In the genomic region with DNA sequence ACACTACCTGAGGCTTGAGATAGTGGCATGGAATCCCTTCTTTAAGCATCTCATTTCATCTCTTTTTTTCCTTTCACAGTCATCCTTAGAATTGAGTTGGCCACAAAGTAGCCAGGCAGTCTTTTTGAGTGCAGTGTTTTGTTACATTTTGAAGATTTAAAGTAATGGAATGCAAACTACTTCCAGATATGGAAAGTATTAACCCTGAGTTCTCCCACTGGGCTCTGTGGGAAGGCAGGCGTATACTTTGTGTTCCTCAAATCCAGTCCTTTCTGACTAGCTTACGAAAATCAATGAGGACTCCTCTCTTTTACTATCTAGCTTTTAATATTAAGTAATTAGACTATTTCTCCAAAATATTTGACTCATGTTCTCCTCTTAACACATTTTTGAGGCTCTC, we compare ENCODE assay signal across 20 cellular contexts. TPM values are rescaled to one million over a fixed set of nuclear protein-coding genes. Genes with fewer than 3 reads are reported as not detected.
DNase-seq lines count a peak whose midpoint lies in the region; ATAC-seq, FAIRE-seq and TF ChIP-seq lines count a peak whose summit lies in the region.
"Had no signal": no experiment of that assay in that cellular context is flagged by ENCODE, and none has a peak within 500 bp of the region (broad histone marks: within the 10 kb centered on the region; RNA-seq: fewer than 3 reads in every experiment).

No MANE protein-coding gene starts in this region.

- no peak overlapping the region for H3K27ac ChIP-seq in IMR-90 (ENCODE audit: insufficient read depth, low read length)
- peak overlapping the region; percentile 8 for H3K27ac ChIP-seq in astrocyte (ENCODE audit: low read depth, low read length)
- peak overlapping the region; percentile 57 for H3K27ac ChIP-seq in smooth muscle cell (ENCODE audit: low read depth)
- H3K27ac ChIP-seq in brain microvascular endothelial cell, result no peak overlapping the region

- no peak for TF ChIP-seq POLR2A in IMR-90 (IDR thresholded peaks at IDR 0.05; ENCODE audit: low read depth, low read length)

- H3K9me1 ChIP-seq in IMR-90 (ENCODE audit: insufficient read depth, low read length), result no peaks in the 10 kb centered on the region

- H3K9ac ChIP-seq in IMR-90 (ENCODE audit: low read depth, low read length) (no peak overlapping the region), astrocyte (ENCODE audit: low read length) (no peak overlapping the region), smooth muscle cell (ENCODE audit: low read depth) (no peak overlapping the region)

- no peak overlapping the region for H3K4me3 Mint-ChIP-seq in astrocyte (ENCODE audit: unreplicated experiment)
- H3K4me3 Mint-ChIP-seq: CD8-positive, alpha-beta memory T cell had no signal

- H3K18ac ChIP-seq in IMR-90 (ENCODE audit: low read depth, low read length), result no peak overlapping the region

- FAIRE-seq in astrocyte (lab: Jason Lieb, UNC), result no peak
- FAIRE-seq: GM12892 had no signal

- no peaks in the 10 kb centered on the region for H3K9me3 Mint-ChIP-seq in astrocyte (ENCODE audit: unreplicated experiment)

- TF ChIP-seq CTCF in IMR-90 (conservative IDR thresholded peaks at IDR 0.05; ENCODE audit: low read depth, low read length) (no peak), astrocyte (IDR thresholded peaks at IDR 0.05; ENCODE audit: insufficient read depth, low read depth, low read length) (no peak), smooth muscle cell (IDR thresholded peaks at IDR 0.05; ENCODE audit: borderline replicate concordance, insufficient read depth, poor library complexity, severe bottlenecking) (no peak), brain microvascular endothelial cell (IDR thresholded peaks at IDR 0.05; ENCODE audit: low read depth, low read length, missing control alignments) (no peak)

- no peak overlapping the region for H2BK15ac ChIP-seq in IMR-90 (ENCODE audit: low read depth, low read length)

- in situ Hi-C loops in IMR-90 (cut with MboI; ENCODE audit: low sequenced_read_pairs) (no loop called here), brain microvascular endothelial cell (cut with HindIII; ENCODE audit: low pct_ligation_motif_present, low sequenced_read_pairs) (no loop called here)

- no CpG with 5 or more reads among the region's 2 CpGs for WGBS in IMR-90 (ENCODE audit: extremely low coverage in 2 of 2, insufficient read length in 1 of 2), 2 experiments
- 71% methylated on average over 2 of the region's 2 CpGs for WGBS in smooth muscle cell (ENCODE audit: low lambda C conversion rate)

- no peaks in the 10 kb centered on the region for H3F3A ChIP-seq in smooth muscle cell (ENCODE audit: low read depth)

- no peaks in the 10 kb centered on the region for H3K27me3 Mint-ChIP-seq in astrocyte (ENCODE audit: low read depth, unreplicated experiment)
- H3K27me3 Mint-ChIP-seq: CD8-positive, alpha-beta memory T cell had no signal

- POLR2A ChIA-PET in IMR-90 (lab: Charles Lee; ENCODE audit: unreplicated experiment), result no interaction called here

- H3K4ac ChIP-seq in IMR-90 (ENCODE audit: low read depth, low read length), result no peak overlapping the region

- no peak overlapping the region for H4K5ac ChIP-seq in IMR-90 (ENCODE audit: low read depth, low read length)

- intact Hi-C loops in IMR-90 (cut with micrococcal nuclease), result no loop called here

- H2AFZ ChIP-seq in IMR-90 (replicated peaks; ENCODE audit: low read length, poor library complexity) (no peak overlapping the region), astrocyte (ENCODE audit: low read depth, low read length) (no peak overlapping the region), smooth muscle cell (ENCODE audit: low read depth) (no peak overlapping the region)

- H3K23ac ChIP-seq in IMR-90 (ENCODE audit: low read depth, low read length), result no peak overlapping the region

- H3K4me2 ChIP-seq in IMR-90 (ENCODE audit: low read depth, low read length) (no peak overlapping the region), astrocyte (ENCODE audit: low read length) (peak overlapping the region; percentile 22), smooth muscle cell (peak overlapping the region; percentile 49)

- H3K79me2 ChIP-seq in astrocyte (ENCODE audit: insufficient read depth, low read length), result no peaks in the 10 kb centered on the region
- peaks cover 39% of the 10 kb centered on the region for H3K79me2 ChIP-seq in smooth muscle cell (ENCODE audit: low read depth)

- no peak overlapping the region for H2BK120ac ChIP-seq in IMR-90 (ENCODE audit: low read depth, low read length)

- ATAC-seq in IMR-90 (ENCODE audit: low read depth) (peak; percentile 59), HG02623 (IDR thresholded peaks at IDR 0.05; ENCODE audit: unreplicated experiment) (no peak)

- no peak overlapping the region for H2AK5ac ChIP-seq in IMR-90 (ENCODE audit: low read depth, low read length)

- H3K56ac ChIP-seq in IMR-90 (ENCODE audit: extremely low read depth, insufficient read depth, low read length), result no peak overlapping the region

- H2BK20ac ChIP-seq in IMR-90 (ENCODE audit: low read depth, low read length), result no peak overlapping the region

- H4K91ac ChIP-seq in IMR-90 (ENCODE audit: insufficient read depth, low read depth, low read length), result no peak overlapping the region

- H3K27ac Mint-ChIP-seq in astrocyte (ENCODE audit: unreplicated experiment), result no peak overlapping the region
- H3K27ac Mint-ChIP-seq: CD8-positive, alpha-beta memory T cell had no signal

- no peak overlapping the region for H4K8ac ChIP-seq in IMR-90 (ENCODE audit: low read depth in 2 of 2, low read length in 2 of 2)

- no peaks in the 10 kb centered on the region for H3K4me1 Mint-ChIP-seq in astrocyte (ENCODE audit: low read depth, unreplicated experiment)
- H3K4me1 Mint-ChIP-seq: CD8-positive, alpha-beta memory T cell had no signal

- BruUV-seq in IMR-90 (replicated peaks; lab: Mats Ljungman, UMichigan), result no TSS peak

- H3K14ac ChIP-seq in IMR-90 (replicated peaks; ENCODE audit: low read depth, low read length), result no peak overlapping the region

- CTCF ChIA-PET in IMR-90 (lab: Yijun Ruan, JAX), result no interaction called here

- H4K20me1 ChIP-seq in IMR-90 (ENCODE audit: insufficient read depth, low read length), result no peaks in the 10 kb centered on the region
- H4K20me1 ChIP-seq in astrocyte (ENCODE audit: insufficient read depth, low read length), result no peaks in the 10 kb centered on the region
- H4K20me1 ChIP-seq in smooth muscle cell (ENCODE audit: low read depth), result peaks cover 15% of the 10 kb centered on the region

- H3K36me3 ChIP-seq in IMR-90 (ENCODE audit: control insufficient read depth, insufficient read depth, low read length), result no peaks in the 10 kb centered on the region
- H3K36me3 ChIP-seq in astrocyte (ENCODE audit: insufficient read depth, low read length), result peaks cover 3% of the 10 kb centered on the region
- H3K36me3 ChIP-seq in smooth muscle cell (ENCODE audit: low read depth), result no peaks in the 10 kb centered on the region
- no peaks in the 10 kb centered on the region for H3K36me3 ChIP-seq in brain microvascular endothelial cell (replicated peaks)

- H3K27me3 ChIP-seq in IMR-90 (ENCODE audit: control insufficient read depth, insufficient read depth, low read length) (no peaks in the 10 kb centered on the region), astrocyte (ENCODE audit: insufficient read depth, low read length) (no peaks in the 10 kb centered on the region), smooth muscle cell (ENCODE audit: low read depth) (no peaks in the 10 kb centered on the region), brain microvascular endothelial cell (replicated peaks) (no peaks in the 10 kb centered on the region)

- H3K4me1 ChIP-seq in IMR-90 (ENCODE audit: control insufficient read depth, insufficient read depth, low read length) (no peaks in the 10 kb centered on the region), astrocyte (ENCODE audit: insufficient read depth, low read length) (peaks cover 13% of the 10 kb centered on the region), smooth muscle cell (ENCODE audit: low read depth) (peaks cover 12% of the 10 kb centered on the region)

- H3K79me1 ChIP-seq in IMR-90 (ENCODE audit: low read depth in 1 of 2, low read length in 2 of 2), result no peaks in the 10 kb centered on the region

- H3K9me3 ChIP-seq in IMR-90 (ENCODE audit: control insufficient read depth, insufficient read depth, low read length), result no peaks in the 10 kb centered on the region
- H3K9me3 ChIP-seq in astrocyte (ENCODE audit: insufficient read depth, low read depth, low read length), result no peaks in the 10 kb centered on the region
- H3K9me3 ChIP-seq in smooth muscle cell (replicated peaks; ENCODE audit: low read depth), result no peaks in the 10 kb centered on the region

- dilution Hi-C loops in IMR-90 (cut with HindIII; ENCODE audit: low sequenced_read_pairs, unreplicated experiment), result no loop called here

- no peak overlapping the region for H2AK9ac ChIP-seq in IMR-90 (replicated peaks; ENCODE audit: low read depth, low read length, poor library complexity)

- no peak for TF ChIP-seq RAD21 in IMR-90 (IDR thresholded peaks at IDR 0.05; ENCODE audit: low read length)

- DNase-seq in IMR-90 (peak; percentile 4), astrocyte (ENCODE audit: low read depth) (peak; percentile 61), fibroblast of gingiva (ENCODE audit: low read depth) (peak; percentile 38), smooth muscle cell (lab: John Stamatoyannopoulos, UW; ENCODE audit: unreplicated experiment) (no peak), brain microvascular endothelial cell (no peak), SIG-M5 treated with dmso at 0.1 percent for 504 hours (lab: John Stamatoyannopoulos, UW; ENCODE audit: unreplicated experiment) (no peak)
- no peak for DNase-seq in activated CD8-positive, alpha-beta memory T cell treated with anti-CD3 and anti-CD28 coated beads for 24 hours
- DNase-seq: ACHN; C1 segment of cervical spinal cord; CD8-positive, alpha-beta memory T cell; DMS53; NCI-H1105; NCI-H1694; NCI-H2081 treated with DMSO at 0.1 percent for 48 hours; NK-92 treated with Interleukin-12 subunit alpha and Interleukin-12 subunit beta, amount 100 ng/mL, for 24 hours; OCI-M1; SHP77 treated with DMSO at 0.1 percent for 48 hours had no signal

- no peak overlapping the region for H3K4me3 ChIP-seq in IMR-90 (ENCODE audit: insufficient read depth, low read depth, low read length)
- H3K4me3 ChIP-seq in astrocyte (ENCODE audit: insufficient read depth, low read depth, low read length), result no peak overlapping the region
- H3K4me3 ChIP-seq in smooth muscle cell, result no peak overlapping the region
- no peak overlapping the region for H3K4me3 ChIP-seq in brain microvascular endothelial cell (ENCODE audit: low read depth, low read length)

- no peaks in the 10 kb centered on the region for H3K36me3 Mint-ChIP-seq in astrocyte (ENCODE audit: low read depth, unreplicated experiment)
- H3K36me3 Mint-ChIP-seq: CD8-positive, alpha-beta memory T cell had no signal

- no peak overlapping the region for H2BK5ac ChIP-seq in IMR-90 (ENCODE audit: low read depth, low read length, poor library complexity, severe bottlenecking)

RNA-seq across cellular contexts. Expression of a gene that starts 29.9 kb away (rescaled TPM):
- 0.90 and 1.4 TPM in 2 replicates for total RNA-seq in IMR-90 (2012; rRNA removed)
- polyA plus RNA-seq in IMR-90 (2012; rRNA removed), result 2.0 and 2.5 TPM in 2 replicates
- polyA plus RNA-seq in IMR-90 (2012; cell fraction: cytosol; rRNA removed), result 1.6 and 1.7 TPM in 2 replicates
- polyA plus RNA-seq in IMR-90 (2012; cell fraction: nucleus; rRNA removed; ENCODE audit: low replicate concordance), result 1.1 and 1.6 TPM in 2 replicates
- 9.1 and 12.5 TPM in 2 replicates for total RNA-seq in astrocyte
- total RNA-seq in smooth muscle cell, result 103 and 126 TPM in 2 replicates
- polyA plus RNA-seq in smooth muscle cell, result 63.1 and 129 TPM in 2 replicates
- total RNA-seq: CD8-positive, alpha-beta memory T cell; NCI-H460 had no signal
- polyA plus RNA-seq: CD8-positive, alpha-beta memory T cell had no signal

Comparison
In these comparisons a context has a peak if more than half of its experiments do, and no peak if none do; other contexts are left out.
1. DNase-seq: peak in IMR-90 (single experiment), astrocyte (single experiment) and fibroblast of gingiva (single experiment); none in smooth muscle cell (single experiment), brain microvascular endothelial cell (single experiment), SIG-M5 treated with dmso at 0.1 percent for 504 hours (single experiment) and activated CD8-positive, alpha-beta memory T cell treated with anti-CD3 and anti-CD28 coated beads for 24 hours (single experiment).
2. H3K27ac ChIP-seq: peak in astrocyte (single experiment) and smooth muscle cell (single experiment); none in IMR-90 (single experiment) and brain microvascular endothelial cell (single experiment).